In the genomic region with DNA sequence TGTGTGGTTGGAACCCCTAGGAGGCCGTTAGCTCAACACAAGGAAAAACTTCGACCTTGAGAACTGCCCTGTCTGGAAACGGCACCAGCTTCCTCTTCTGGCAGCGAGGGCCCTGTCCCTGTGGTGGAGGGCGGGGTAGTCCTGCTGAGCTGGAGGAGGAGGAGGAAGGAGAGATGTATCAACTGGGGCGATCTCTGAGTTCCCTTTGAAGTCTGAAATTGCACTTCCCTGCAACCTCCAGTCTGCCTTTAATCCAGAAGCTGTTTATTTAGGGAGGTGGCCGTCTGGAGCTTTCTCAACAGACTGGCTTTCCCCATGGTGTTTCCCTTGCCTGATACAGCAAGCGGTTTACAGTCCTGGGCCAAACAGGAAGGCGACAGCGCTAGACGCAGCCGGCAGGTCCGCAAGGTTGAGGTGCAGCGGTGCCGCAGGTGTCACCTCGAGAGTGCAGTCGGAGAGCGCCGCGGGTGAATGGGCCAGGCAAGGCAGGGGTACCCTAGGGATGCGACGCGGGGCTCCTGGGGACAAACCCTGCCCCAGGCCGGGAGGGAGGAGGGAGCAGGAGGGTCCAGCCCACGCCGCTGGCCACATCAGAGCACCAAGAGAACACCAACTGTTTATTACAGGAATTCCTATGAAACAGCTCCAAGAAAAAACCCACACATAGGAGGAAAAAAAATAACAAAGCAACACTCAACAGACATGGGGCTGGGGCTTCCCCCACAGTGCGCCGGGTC, we compare ENCODE assay signal across 8 cellular contexts. TPM values are rescaled to one million over a fixed set of nuclear protein-coding genes. Genes with fewer than 3 reads are reported as not detected.
DNase-seq lines count a peak whose midpoint lies in the region; ATAC-seq and TF ChIP-seq lines count a peak whose summit lies in the region.

No MANE protein-coding gene starts in this region.

- intact Hi-C loops in vagina (cut with DNase I): loop anchor here (2.0 kb wide), 1 partner anchor 132 kb away; no protein-coding TSS in a partner anchor

- no peak for ATAC-seq in HG03097 (IDR thresholded peaks at IDR 0.05; ENCODE audit: low FRiP score, unreplicated experiment)
- ATAC-seq in HG02610 (IDR thresholded peaks at IDR 0.05; ENCODE audit: unreplicated experiment): no peak

- peak overlapping the region; percentile 35 for H3K4me3 ChIP-seq in epithelial cell of proximal tubule (ENCODE audit: low read depth, low read length)
- H3K4me3 ChIP-seq in mucosa of stomach (ENCODE audit: low read length): no peak overlapping the region
- H3K4me3 ChIP-seq in vagina: peak overlapping the region; percentile 48 to 58

- H3K36me3 ChIP-seq in mucosa of stomach (ENCODE audit: control insufficient read depth, insufficient read depth, low read length): no peaks in the 10 kb centered on the region
- H3K36me3 ChIP-seq in vagina: peaks cover 0 to 12% of the 10 kb centered on the region in 2 donors

- H3K9ac ChIP-seq in mucosa of stomach (ENCODE audit: low read length): peak overlapping the region; percentile 49

- no peaks in the 10 kb centered on the region for H3K27me3 ChIP-seq in mucosa of stomach (ENCODE audit: control insufficient read depth, insufficient read depth, low read length)
- H3K27me3 ChIP-seq in vagina: no peaks in the 10 kb centered on the region

- TF ChIP-seq CTCF in epithelial cell of proximal tubule (conservative IDR thresholded peaks at IDR 0.05; ENCODE audit: low read depth, low read length) (no peak), vagina (IDR thresholded peaks at IDR 0.05) (no peak)

- H3K4me1 ChIP-seq in mucosa of stomach (ENCODE audit: control insufficient read depth, insufficient read depth, low read length): peaks cover 19% of the 10 kb centered on the region
- H3K4me1 ChIP-seq in vagina: peaks cover 47% of the 10 kb centered on the region

- peak overlapping the region; percentile 82 for H3K27ac ChIP-seq in vagina

- no peak for TF ChIP-seq POLR2A in vagina (IDR thresholded peaks at IDR 0.05)

- no peaks in the 10 kb centered on the region for H3K9me3 ChIP-seq in mucosa of stomach (ENCODE audit: control insufficient read depth, low read length)
- H3K9me3 ChIP-seq in vagina: no peaks in the 10 kb centered on the region

- peak; percentile 66 for DNase-seq in DMS153 (lab: John Stamatoyannopoulos, UW)
- DNase-seq in Kasumi-1 (lab: John Stamatoyannopoulos, UW): peak; percentile 93
- peak; percentile 42 for DNase-seq in activated CD4-positive, alpha-beta T cell treated with anti-CD3 and anti-CD28 coated beads, Interleukin-2, amount 50 U/mL, for 1 hour
- DNase-seq in epithelial cell of proximal tubule (ENCODE audit: low read depth): no peak
- peak in 1 of 2 donors; percentile 87 for DNase-seq in vagina (ENCODE audit: extremely low spot score in 2 of 2)

RNA-seq across cellular contexts. Expression of a gene that starts 11.3 kb away (rescaled TPM):
- total RNA-seq in epithelial cell of proximal tubule (27.0 and 82.9 TPM in 2 replicates), vagina (6.9 TPM)
